ENCODE assay signal across 10 cellular contexts in genomic region chr3:100656945-100657344, GRCh38. TPM values are rescaled to one million over a fixed set of nuclear protein-coding genes. Genes with fewer than 3 reads are reported as not detected.
"Had no signal": no experiment of that assay in that cellular context is flagged by ENCODE, and none has a peak within 500 bp of the region (broad histone marks: within the 10 kb centered on the region; RNA-seq: fewer than 3 reads in every experiment).

No MANE protein-coding gene starts in this region.

- H3K4me3 ChIP-seq: GM23248 had no signal

- DNase-seq: GM23248, GOT3, H9, HCEC 1CT, KG1 had no signal

- H3K9me3 Mint-ChIP-seq: H9 had no signal

- FAIRE-seq: H54, HepG2 had no signal

- H3K4me1 Mint-ChIP-seq: IgD-negative memory B cell had no signal

- ATAC-seq: HepG2 had no signal

- H3K27me3 Mint-ChIP-seq: IgD-negative memory B cell had no signal

- H3K27ac Mint-ChIP-seq: H9, IgD-negative memory B cell had no signal

- H3K9ac ChIP-seq: GM23248 had no signal

- H3K4me3 Mint-ChIP-seq: H9, IgD-negative memory B cell had no signal

- H3K27ac ChIP-seq: GM23248, HL-60 had no signal

- H2AFZ ChIP-seq: GM23248 had no signal

RNA-seq across cellular contexts. Expression of gene ADGRG7, which starts 47.5 kb away (rescaled TPM):
- total RNA-seq: GM23248, H9, HepG2, HT1080 had no signal
- polyA plus RNA-seq: GM23248, HepG2, IgD-negative memory B cell had no signal
